In genomic region chr22:40637181-40638150, GRCh38 we compare ENCODE assay signal across 9 cellular contexts. TPM values are rescaled to one million over a fixed set of nuclear protein-coding genes. Genes with fewer than 3 reads are reported as not detected.
DNase-seq lines count a peak whose midpoint lies in the region; ATAC-seq and TF ChIP-seq lines count a peak whose summit lies in the region.
"Had no signal": no experiment of that assay in that cellular context is flagged by ENCODE, and none has a peak within 500 bp of the region (broad histone marks: within the 10 kb centered on the region; RNA-seq: fewer than 3 reads in every experiment).

No MANE protein-coding gene starts in this region.

- H3K36me3 ChIP-seq in SJSA1 (peaks cover 8% of the 10 kb centered on the region), adipocyte (ENCODE audit: control insufficient read depth, insufficient read depth, low read length, severe bottlenecking) (no peaks in the 10 kb centered on the region), hepatocyte (replicated peaks; ENCODE audit: insufficient read depth, low read depth) (no peaks in the 10 kb centered on the region), smooth muscle cell (ENCODE audit: low read depth) (no peaks in the 10 kb centered on the region)

- H3K27ac ChIP-seq in SJSA1 (peak overlapping the region; percentile 62), hepatocyte (peak overlapping the region; percentile 73), smooth muscle cell (ENCODE audit: low read depth) (peak overlapping the region; percentile 88)

- peak; percentile 8 for ATAC-seq in HG02623 (IDR thresholded peaks at IDR 0.05; ENCODE audit: unreplicated experiment)

- H3K9ac ChIP-seq in adipocyte (ENCODE audit: low read length) (peak overlapping the region; percentile 91), smooth muscle cell (ENCODE audit: low read depth) (peak overlapping the region; percentile 89)

- H3K27me3 ChIP-seq in SJSA1 (replicated peaks) (no peaks in the 10 kb centered on the region), adipocyte (replicated peaks; ENCODE audit: control insufficient read depth, insufficient read depth, low read length) (no peaks in the 10 kb centered on the region), hepatocyte (no peaks in the 10 kb centered on the region), smooth muscle cell (ENCODE audit: low read depth) (no peaks in the 10 kb centered on the region)

- TF ChIP-seq CTCF in hepatocyte (IDR thresholded peaks at IDR 0.05; ENCODE audit: poor library complexity) (no peak), smooth muscle cell (IDR thresholded peaks at IDR 0.05; ENCODE audit: borderline replicate concordance, insufficient read depth, poor library complexity, severe bottlenecking) (no peak)

- peak overlapping the region; percentile 85 for H2AFZ ChIP-seq in hepatocyte
- H2AFZ ChIP-seq in smooth muscle cell (ENCODE audit: low read depth): peak overlapping the region; percentile 99

- H4K20me1 ChIP-seq in hepatocyte (ENCODE audit: insufficient read depth, poor library complexity, severe bottlenecking) (peaks cover 31% of the 10 kb centered on the region), smooth muscle cell (ENCODE audit: low read depth) (peaks cover 38% of the 10 kb centered on the region)

- H3K79me2 ChIP-seq in hepatocyte (peaks cover 38% of the 10 kb centered on the region), smooth muscle cell (ENCODE audit: low read depth) (peaks cover 43% of the 10 kb centered on the region)

- no peaks in the 10 kb centered on the region for H3F3A ChIP-seq in smooth muscle cell (ENCODE audit: low read depth)

- peak overlapping the region; percentile 92 for H3K4me3 ChIP-seq in SJSA1
- peak overlapping the region; percentile 82 for H3K4me3 ChIP-seq in adipocyte (ENCODE audit: low read length)
- peak overlapping the region; percentile 33 for H3K4me3 ChIP-seq in hepatocyte
- peak overlapping the region; percentile 88 for H3K4me3 ChIP-seq in smooth muscle cell

- 39% methylated on average over 46 of the region's 46 CpGs for WGBS in hepatocyte (ENCODE audit: low lambda C conversion rate, missing lambda C conversion rate)
- 35% methylated on average over 46 of the region's 46 CpGs for WGBS in smooth muscle cell (ENCODE audit: low lambda C conversion rate)

- H3K9me2 ChIP-seq in hepatocyte (replicated peaks; ENCODE audit: insufficient read depth): no peaks in the 10 kb centered on the region

- H3K4me2 ChIP-seq in hepatocyte (peak overlapping the region; percentile 80), smooth muscle cell (peak overlapping the region; percentile 99)

- H3K9me3 ChIP-seq in SJSA1 (replicated peaks) (no peaks in the 10 kb centered on the region), adipocyte (ENCODE audit: control insufficient read depth, low read length) (no peaks in the 10 kb centered on the region), hepatocyte (ENCODE audit: low read depth) (no peaks in the 10 kb centered on the region), smooth muscle cell (replicated peaks; ENCODE audit: low read depth) (no peaks in the 10 kb centered on the region)

- peaks cover 13% of the 10 kb centered on the region for H3K4me1 ChIP-seq in SJSA1 (replicated peaks)
- H3K4me1 ChIP-seq in adipocyte (ENCODE audit: control insufficient read depth, insufficient read depth, low read length): peaks cover 22% of the 10 kb centered on the region
- peaks cover 13% of the 10 kb centered on the region for H3K4me1 ChIP-seq in hepatocyte (ENCODE audit: insufficient read depth)
- H3K4me1 ChIP-seq in smooth muscle cell (ENCODE audit: low read depth): peaks cover 8% of the 10 kb centered on the region

- DNase-seq in D341Med (ENCODE audit: low spot score): peak; percentile 37
- DNase-seq in SJSA1 (ENCODE audit: low read depth in 1 of 2, low spot score in 2 of 2): no peak
- DNase-seq in adipocyte (ENCODE audit: low read depth): peak; percentile 84
- peak; percentile 65 for DNase-seq in hepatocyte (ENCODE audit: low spot score)
- DNase-seq in smooth muscle cell (lab: John Stamatoyannopoulos, UW; ENCODE audit: unreplicated experiment): no peak
- DNase-seq in NK-92 (lab: John Stamatoyannopoulos, UW; ENCODE audit: unreplicated experiment): no peak
- no peak for DNase-seq in kidney glomerular epithelial cell (lab: John Stamatoyannopoulos, UW)

RNA-seq across cellular contexts. Expression of gene MRTFA, which starts 0.9 kb away (rescaled TPM):
- total RNA-seq in SJSA1 (2014; rRNA removed; shearing (Covaris generic)): 21.4 and 27.8 TPM in 2 replicates
- 16.7 and 29.7 TPM in 2 replicates for total RNA-seq in hepatocyte
- polyA plus RNA-seq in hepatocyte: 19.0 and 20.9 TPM in 2 replicates
- 34.1 and 41.7 TPM in 2 replicates for total RNA-seq in smooth muscle cell
- polyA plus RNA-seq in smooth muscle cell: 25.5 and 44.3 TPM in 2 replicates

RNA-seq across cellular contexts. Expression of gene MCHR1, which starts 41.8 kb away (rescaled TPM):
- not detected in 2 replicates for total RNA-seq in SJSA1 (2014; rRNA removed; shearing (Covaris generic))
- total RNA-seq in hepatocyte: 0.50 and 1.1 TPM in 2 replicates
- 1.1 TPM in 1 of 2 replicates, not detected in the other for polyA plus RNA-seq in hepatocyte
- total RNA-seq in smooth muscle cell: 11.8 and 24.6 TPM in 2 replicates
- polyA plus RNA-seq in smooth muscle cell: 12.8 and 18.9 TPM in 2 replicates
- total RNA-seq: T-helper 2 cell treated with Interferon-gamma antibody and Interleukin-4, amounts not matched to agents 100 ng/mL and 5 ng/mL, for 36 hours had no signal

Comparison
In these comparisons a context has a peak if more than half of its experiments do, and no peak if none do; other contexts are left out.
1. DNase-seq: peak in D341Med (single experiment), adipocyte (single experiment) and hepatocyte (single experiment); none in SJSA1 (0 of 2), smooth muscle cell (single experiment), NK-92 (single experiment) and kidney glomerular epithelial cell (single experiment).
2. H3K4me3 ChIP-seq: peak in every context shown above with its lines; median percentile 92 in SJSA1; 88 in smooth muscle cell; 82 in adipocyte; 33 in hepatocyte.
3. Peak in every context shown above with its lines, with median percentiles within 50 percentile points of each other: H3K27ac ChIP-seq.